ENCODE assay signal across 19 cellular contexts in the genomic region with DNA sequence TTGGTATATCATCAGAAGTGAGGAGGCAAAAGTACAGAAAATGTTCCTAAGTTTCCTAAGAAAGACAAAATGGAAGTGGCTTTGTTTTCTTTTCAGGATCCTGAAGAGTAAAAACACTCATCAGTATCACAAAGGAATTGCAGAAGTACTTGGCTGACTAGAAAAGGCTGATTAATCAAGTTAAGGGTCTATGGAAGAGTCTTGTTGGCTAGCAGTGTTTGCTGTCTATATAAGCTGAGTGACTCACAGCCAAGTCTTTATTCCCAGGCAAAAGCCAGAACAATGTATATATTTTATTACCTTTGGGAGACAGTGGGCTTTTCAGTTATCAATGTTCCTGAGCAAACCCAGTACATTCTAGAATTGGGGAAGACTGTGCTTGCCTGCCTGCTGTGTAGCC.
"Had no signal": no experiment of that assay in that cellular context is flagged by ENCODE, and none has a peak within 500 bp of the region (broad histone marks: within the 10 kb centered on the region; RNA-seq: fewer than 3 reads in every experiment).

No MANE protein-coding gene starts in this region.

- H3K9me3 ChIP-seq: gastrocnemius medialis, prostate gland, vagina had no signal

- DNase-seq: activated CD4-positive, alpha-beta T cell treated with anti-CD3 and anti-CD28 coated beads, Interleukin-2, amount 50 U/mL, for 1 hour; activated CD8-positive, alpha-beta memory T cell treated with anti-CD3 and anti-CD28 coated beads for 24 hours; aorta; gastrocnemius medialis; heart left ventricle; left cardiac atrium; right cardiac atrium; small intestine; stimulated activated CD4-positive, alpha-beta T cell treated with anti-CD3 and anti-CD28 coated beads, Interleukin-4, amount 100 ng/mL, for 4 hours; stimulated activated CD8-positive, alpha-beta memory T cell treated with anti-CD3 and anti-CD28 coated beads, Interleukin-4, amount 100 ng/mL, for 48 hours; stimulated activated naive CD4-positive, alpha-beta T cell treated with Interleukin-2 at 50 U/mL for 16 hours; substantia nigra had no signal

- H3K4me3 Mint-ChIP-seq: activated T-helper 1 cell treated with anti-CD3 and anti-CD28 coated beads, Interleukin-12 subunit alpha, Interleukin-12 subunit beta, Interleukin-2, Interleukin-4 antibody, amounts not matched to agents 30 ng/mL and 10 ng/mL and 1 ng/mL, durations not matched to agents 14 hours and 24 hours and 36 hours; mesothelial cell of epicardium had no signal

- H3K27ac ChIP-seq: breast epithelium, gastrocnemius medialis, heart left ventricle, prostate gland, tibial nerve, vagina had no signal

- H3K36me3 ChIP-seq: breast epithelium, gastrocnemius medialis, heart left ventricle, prostate gland, tibial nerve, vagina had no signal

- H3K27me3 ChIP-seq: breast epithelium, gastrocnemius medialis, heart left ventricle, tibial nerve, vagina had no signal

- H3K4me3 ChIP-seq: breast epithelium, gastrocnemius medialis, heart left ventricle, lung, prostate gland, tibial nerve, vagina had no signal

- H3K4me1 Mint-ChIP-seq: mesothelial cell of epicardium had no signal

- H3K4me1 ChIP-seq: breast epithelium, gastrocnemius medialis, heart left ventricle, prostate gland, tibial nerve, vagina had no signal

- ATAC-seq: gastrocnemius medialis, heart left ventricle, left cardiac atrium, right cardiac atrium had no signal

- H3K27ac Mint-ChIP-seq: activated T-helper 1 cell treated with anti-CD3 and anti-CD28 coated beads, Interleukin-12 subunit alpha, Interleukin-12 subunit beta, Interleukin-2, Interleukin-4 antibody, amounts not matched to agents 30 ng/mL and 10 ng/mL and 1 ng/mL, durations not matched to agents 14 hours and 24 hours and 36 hours; mesothelial cell of epicardium had no signal
